ENCODE assay signal across 24 cellular contexts in the genomic region with DNA sequence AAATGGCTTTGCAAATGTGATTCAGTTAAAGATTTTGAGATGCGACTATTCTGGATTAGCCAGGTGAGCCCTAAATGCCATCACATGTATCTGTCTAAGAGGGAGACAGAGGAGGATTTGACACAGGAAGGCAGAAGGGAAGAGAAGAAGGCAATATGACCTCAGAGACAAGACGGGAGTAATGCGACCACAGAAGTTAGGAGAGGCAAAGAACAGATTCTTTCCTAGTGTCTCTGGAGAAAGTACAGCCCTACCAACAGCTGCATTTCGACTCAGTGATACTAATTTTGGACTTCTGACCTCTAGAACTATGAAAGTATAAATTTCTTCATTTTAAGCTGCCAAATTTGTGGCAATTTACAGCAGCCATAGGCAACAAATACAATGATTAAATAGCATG.
"Had no signal": no experiment of that assay in that cellular context is flagged by ENCODE, and none has a peak within 500 bp of the region (broad histone marks: within the 10 kb centered on the region; RNA-seq: fewer than 3 reads in every experiment).

No MANE protein-coding gene starts in this region.

- FAIRE-seq: HepG2 had no signal

- DNase-seq: IMR-90, Kasumi-1, MV-4-11, NCI-H1048, NCI-H1105, NCI-H1417, NCI-H146, NCI-H1694 treated with DMSO at 0.1 percent for 48 hours, NCI-H1930, NCI-H2081, NCI-H2107, NCI-H226, NCI-H446, NCI-H510A, NCI-H524 treated with DMSO at 0.1 percent for 48 hours, NCI-H69, NCI-H774, Right ventricle myocardium superior, RPMI8226, SIG-M5 had no signal

- H3K4me2 ChIP-seq: KMS-11 had no signal

- H3K36me3 ChIP-seq: SJSA1 had no signal

- H3K4me3 ChIP-seq: SJSA1, SK-N-MC had no signal

- H3K9me3 ChIP-seq: SJSA1 had no signal

- H3K27ac ChIP-seq: KMS-11, SJSA1, SK-N-MC had no signal

- ATAC-seq: HepG2 had no signal

- H3K27me3 ChIP-seq: SJSA1 had no signal

- H3K9ac ChIP-seq: KMS-11 had no signal

- H3K4me1 ChIP-seq: SJSA1 had no signal
